ENCODE assay signal across 1 cellular context in genomic region chr1:25232866-25233784, GRCh38.
A peak's percentile ranks its signal among the peaks of the same experiment; 100 is the strongest.
TF ChIP-seq lines count a peak whose summit lies in the region.

No MANE protein-coding gene starts in this region.

TF ChIP-seq in K562, 482 proteins besides CTCF, POLR2A, EP300 and RAD21 (continued from another document and continues in another):
- TF ChIP-seq RNF219 (CRISPR knock-in tag; IDR thresholded peaks at IDR 0.05): peak; percentile 85; the same call in 1 of the 2 replicates
- peak; percentile 55; the same call in 1 of the 2 replicates for TF ChIP-seq PML (IDR thresholded peaks at IDR 0.05; ENCODE audit: low read length)
- peak in 1 of 2 experiments; percentile 31; a peak in 1 of 4 replicates for TF ChIP-seq SRF (CRISPR knock-in tag; IDR thresholded peaks at IDR 0.05)
- TF ChIP-seq XRCC5 (IDR thresholded peaks at IDR 0.05; ENCODE audit: low read depth, low read length): peak; percentile 32; the same call in 1 of the 2 replicates
- peak; percentile 39; the same call in 1 of the 2 replicates for TF ChIP-seq ZKSCAN8 (CRISPR knock-in tag; IDR thresholded peaks at IDR 0.05)
- TF ChIP-seq ZNF79 (CRISPR knock-in tag; IDR thresholded peaks at IDR 0.05; ENCODE audit: low read depth): 0 out of 2 replicates have a peak, but pooled peaks have one; percentile 3
- peak; percentile 79 for TF ChIP-seq KDM5B (IDR thresholded peaks at IDR 0.05; ENCODE audit: insufficient replicate concordance, low read depth, low read length)
- peak; percentile 56 to 77 for TF ChIP-seq AFF1 (IDR thresholded peaks at IDR 0.05; ENCODE audit: low read depth in 1 of 2, partially characterized antibody in 2 of 2)
- TF ChIP-seq CC2D1A (IDR thresholded peaks at IDR 0.05): peak; percentile 55; the same call in 1 of the 2 replicates
- peak; percentile 82 for TF ChIP-seq ESRRA (IDR thresholded peaks at IDR 0.05; ENCODE audit: borderline replicate concordance, low read depth)
- TF ChIP-seq MTA3 (IDR thresholded peaks at IDR 0.05; ENCODE audit: borderline replicate concordance): peak; percentile 83; the same call in 1 of the 2 replicates
- TF ChIP-seq TGIF2 (CRISPR knock-in tag; IDR thresholded peaks at IDR 0.05): no peak
- no peak for TF ChIP-seq HNRNPH1 (optimal IDR thresholded peaks at IDR 0.05; ENCODE audit: low read depth, low read length)
- TF ChIP-seq POLR2H (tag; IDR thresholded peaks at IDR 0.05; ENCODE audit: low read depth): peak; percentile 94
- peak; percentile 85 for TF ChIP-seq MYBL2 (IDR thresholded peaks at IDR 0.05; ENCODE audit: low read depth)
- no peak for TF ChIP-seq MYBL2 (CRISPR knock-in tag; IDR thresholded peaks at IDR 0.05; ENCODE audit: borderline replicate concordance)
- no peak for TF ChIP-seq YBX1 (IDR thresholded peaks at IDR 0.05)
- TF ChIP-seq CUX1 (CRISPR knock-in tag; IDR thresholded peaks at IDR 0.05): 0 out of 2 replicates have a peak, but pooled peaks have one; percentile 69
- peak in 1 of 2 experiments; percentile 58; a peak in 2 of 4 replicates for TF ChIP-seq HDAC1 (IDR thresholded peaks at IDR 0.05)
- TF ChIP-seq MBD2 (IDR thresholded peaks at IDR 0.05; ENCODE audit: borderline replicate concordance, low read depth): peak; percentile 86
- peak; percentile 80 for TF ChIP-seq LEF1 (IDR thresholded peaks at IDR 0.05)
- TF ChIP-seq ZNF263 (CRISPR knock-in tag; IDR thresholded peaks at IDR 0.05; ENCODE audit: borderline replicate concordance): peak; percentile 56; the same call in 1 of the 2 replicates
- TF ChIP-seq TAF9B (IDR thresholded peaks at IDR 0.05; ENCODE audit: partially characterized antibody): peak; percentile 71
- TF ChIP-seq ZKSCAN1 (IDR thresholded peaks at IDR 0.05; ENCODE audit: low read depth, low read length): no peak
- no peak for TF ChIP-seq ZNF561 (CRISPR knock-in tag; conservative IDR thresholded peaks at IDR 0.05)
- peak; percentile 91 for TF ChIP-seq NR2C2 (CRISPR knock-in tag; IDR thresholded peaks at IDR 0.05)
- TF ChIP-seq NR2C2 (tag; IDR thresholded peaks at IDR 0.05): peak; percentile 98
- 0 out of 2 replicates have a peak, but pooled peaks have one; percentile 1 for TF ChIP-seq MECOM (CRISPR knock-in tag; IDR thresholded peaks at IDR 0.05)
- no peak for TF ChIP-seq HIVEP1 (CRISPR knock-in tag; IDR thresholded peaks at IDR 0.05)
- peak; percentile 42; the same call in 1 of the 2 replicates for TF ChIP-seq HES1 (IDR thresholded peaks at IDR 0.05; ENCODE audit: low read depth)
- TF ChIP-seq ELF4 (CRISPR knock-in tag; IDR thresholded peaks at IDR 0.05): peak; percentile 5; the same call in 1 of the 2 replicates
- TF ChIP-seq CREB1 (IDR thresholded peaks at IDR 0.05): peak; percentile 48; the same call in 1 of the 2 replicates
- TF ChIP-seq CREB1 (CRISPR knock-in tag; IDR thresholded peaks at IDR 0.05): peak; percentile 53; the same call in 1 of the 2 replicates
- peak; percentile 45 for TF ChIP-seq USF2 (CRISPR knock-in tag; IDR thresholded peaks at IDR 0.05)
- TF ChIP-seq ATF1 (CRISPR knock-in tag; IDR thresholded peaks at IDR 0.05): no peak
- peak; percentile 69 for TF ChIP-seq ATF1 (tag; IDR thresholded peaks at IDR 0.05)
- peak; percentile 9; the same call in 1 of the 2 replicates for TF ChIP-seq ARID4B (CRISPR knock-in tag; IDR thresholded peaks at IDR 0.05)
- no peak for TF ChIP-seq MCM2 (IDR thresholded peaks at IDR 0.05; ENCODE audit: low read depth)
- peak; percentile 80 for TF ChIP-seq CBFA2T3 (IDR thresholded peaks at IDR 0.05)
- peak; percentile 81; the same call in 1 of the 2 replicates for TF ChIP-seq DDX20 (tag; IDR thresholded peaks at IDR 0.05; ENCODE audit: low read depth)
- peak; percentile 77; the same call in 1 of the 2 replicates for TF ChIP-seq ZNF668 (CRISPR knock-in tag; IDR thresholded peaks at IDR 0.05)
